Comparison of ENCODE assay signal across 1 cellular context in genomic region chr6:41735427-41736206, GRCh38.
TF ChIP-seq lines count a peak whose summit lies in the region.

TSS of gene TFEB (minus strand) at chr6:41735608. CDS start at chr6:41691213, 44,395 bp downstream.

TF ChIP-seq in HepG2, 621 proteins besides CTCF, POLR2A, EP300 and RAD21 (continued from another document and continues in another):
- TF ChIP-seq ZNF510 (CRISPR knock-in tag; IDR thresholded peaks at IDR 0.05; ENCODE audit: low read depth) (no peak), HCFC1 (IDR thresholded peaks at IDR 0.05; ENCODE audit: low read depth, low read length) (peak; percentile 99), CENPBD1 (CRISPR knock-in tag; IDR thresholded peaks at IDR 0.05; ENCODE audit: borderline replicate concordance, low read depth) (no peak), ELF3 (CRISPR knock-in tag; IDR thresholded peaks at IDR 0.05) (peak; percentile 74), ZBTB21 (CRISPR knock-in tag; IDR thresholded peaks at IDR 0.05) (0 out of 2 replicates have a peak, but pooled peaks have one; percentile 9), ZFY (CRISPR knock-in tag; IDR thresholded peaks at IDR 0.05) (peak; percentile 58; the same call in 1 of the 2 replicates), ZNF768 (CRISPR knock-in tag; IDR thresholded peaks at IDR 0.05) (peak; percentile 54; the same call in 1 of the 2 replicates), HDAC2 (CRISPR knock-in tag; IDR thresholded peaks at IDR 0.05) (peak; percentile 82; the same call in 1 of the 2 replicates), MIXL1 (CRISPR knock-in tag; IDR thresholded peaks at IDR 0.05) (peak; percentile 79), ZSCAN29 (CRISPR knock-in tag; conservative IDR thresholded peaks at IDR 0.05) (no peak), FOXP4 (CRISPR knock-in tag; IDR thresholded peaks at IDR 0.05) (peak; percentile 64; the same call in 1 of the 2 replicates), TAF1 (CRISPR knock-in tag; IDR thresholded peaks at IDR 0.05) (peak; percentile 21; the same call in 1 of the 2 replicates), MAFF (IDR thresholded peaks at IDR 0.05; ENCODE audit: low read depth, low read length) (no peak), NFE2L2 (IDR thresholded peaks at IDR 0.05; ENCODE audit: low read length) (no peak), THAP7 (CRISPR knock-in tag; IDR thresholded peaks at IDR 0.05) (no peak), KMT2A (CRISPR knock-in tag; IDR thresholded peaks at IDR 0.05) (peak; percentile 73; the same call in 1 of the 2 replicates), ZBTB33 (CRISPR knock-in tag; IDR thresholded peaks at IDR 0.05) (peak; percentile 84), TFDP1 (CRISPR knock-in tag; IDR thresholded peaks at IDR 0.05; ENCODE audit: borderline replicate concordance) (peak; percentile 67), HOMEZ (CRISPR knock-in tag; IDR thresholded peaks at IDR 0.05; ENCODE audit: low read depth) (0 out of 2 replicates have a peak, but pooled peaks have one; percentile 31), SOX13 (IDR thresholded peaks at IDR 0.05) (no peak), SOX13 (CRISPR knock-in tag; conservative IDR thresholded peaks at IDR 0.05 in 1 of 2, IDR thresholded peaks at IDR 0.05 in 1 of 2) (peak in 1 of 2 experiments; percentile 68; a peak in 1 of 4 replicates), HINFP (CRISPR knock-in tag; IDR thresholded peaks at IDR 0.05; ENCODE audit: low read depth) (0 out of 2 replicates have a peak, but pooled peaks have one; percentile 61), ATF7-NPFF (CRISPR knock-in tag; IDR thresholded peaks at IDR 0.05; ENCODE audit: low read depth) (peak; percentile 82), ZNF883 (CRISPR knock-in tag; IDR thresholded peaks at IDR 0.05; ENCODE audit: not compliant biosample characterization) (no peak), ATF1 (CRISPR knock-in tag; IDR thresholded peaks at IDR 0.05) (no peak), ZNF616 (CRISPR knock-in tag; IDR thresholded peaks at IDR 0.05; ENCODE audit: low read depth) (no peak), ZNF292 (CRISPR knock-in tag; IDR thresholded peaks at IDR 0.05; ENCODE audit: borderline replicate concordance, low read depth) (0 out of 2 replicates have a peak, but pooled peaks have one; percentile 41), FOSL2 (CRISPR knock-in tag; IDR thresholded peaks at IDR 0.05) (peak; percentile 66), DNMT1 (CRISPR knock-in tag; IDR thresholded peaks at IDR 0.05) (0 out of 2 replicates have a peak, but pooled peaks have one; percentile 72), ZBTB7A (CRISPR knock-in tag; IDR thresholded peaks at IDR 0.05) (peak; percentile 6; the same call in 1 of the 2 replicates), RFX1 (IDR thresholded peaks at IDR 0.05) (peak; percentile 53), ZZZ3 (CRISPR knock-in tag; IDR thresholded peaks at IDR 0.05; ENCODE audit: borderline replicate concordance) (peak; percentile 68; the same call in 1 of the 2 replicates), MXD1 (CRISPR knock-in tag; IDR thresholded peaks at IDR 0.05) (peak; percentile 32; the same call in 1 of the 2 replicates), SMAD3 (CRISPR knock-in tag; IDR thresholded peaks at IDR 0.05) (peak; percentile 85), MTF2 (CRISPR knock-in tag; IDR thresholded peaks at IDR 0.05; ENCODE audit: borderline replicate concordance) (peak; percentile 56; the same call in 1 of the 2 replicates), MIER3 (CRISPR knock-in tag; IDR thresholded peaks at IDR 0.05; ENCODE audit: borderline replicate concordance) (peak; percentile 95), SP4 (CRISPR knock-in tag; IDR thresholded peaks at IDR 0.05) (peak; percentile 75), NR0B2 (CRISPR knock-in tag; IDR thresholded peaks at IDR 0.05) (0 out of 2 replicates have a peak, but pooled peaks have one; percentile 39), MEIS2 (CRISPR knock-in tag; IDR thresholded peaks at IDR 0.05) (peak; percentile 58), AHR (CRISPR knock-in tag; IDR thresholded peaks at IDR 0.05) (peak; percentile 61; the same call in 1 of the 2 replicates), ZNF619 (CRISPR knock-in tag; IDR thresholded peaks at IDR 0.05) (no peak), HDAC1 (CRISPR knock-in tag; IDR thresholded peaks at IDR 0.05) (peak; percentile 77), ZNF142 (CRISPR knock-in tag; IDR thresholded peaks at IDR 0.05) (no peak), STAT6 (CRISPR knock-in tag; IDR thresholded peaks at IDR 0.05; ENCODE audit: borderline replicate concordance) (no peak)
